1 cellular context compared by ENCODE assay signal in the genomic region with DNA sequence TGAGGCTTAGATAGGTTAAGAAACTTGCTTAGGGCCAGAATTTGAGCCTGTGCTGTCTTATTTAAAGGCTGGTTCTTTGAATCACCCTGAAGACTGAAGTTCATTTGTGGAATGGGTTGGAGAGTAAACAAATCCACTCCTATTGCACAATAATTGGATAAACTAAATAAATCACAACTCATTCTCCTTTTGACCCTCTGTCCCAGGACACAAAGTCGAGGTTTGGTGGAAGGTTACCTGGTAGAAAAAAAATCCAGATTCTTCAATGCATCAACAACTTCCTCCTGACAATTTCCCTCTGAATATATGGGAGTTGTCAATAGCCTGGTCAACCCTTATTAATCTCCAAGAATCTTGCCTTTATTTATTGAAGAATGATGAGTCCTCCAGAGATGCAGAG.
TF ChIP-seq lines count a peak whose summit lies in the region.

No MANE protein-coding gene starts in this region.

TF ChIP-seq in HepG2, 621 proteins besides CTCF, POLR2A, EP300 and RAD21 (continued from another document and continues in another):
- TF ChIP-seq RNF2 (conservative IDR thresholded peaks at IDR 0.05; ENCODE audit: low read depth), result no peak
- no peak for TF ChIP-seq REXO4 (CRISPR knock-in tag; IDR thresholded peaks at IDR 0.05; ENCODE audit: borderline replicate concordance)
- no peak for TF ChIP-seq ZNF33B (CRISPR knock-in tag; IDR thresholded peaks at IDR 0.05)
- no peak for TF ChIP-seq NFKB2 (CRISPR knock-in tag; IDR thresholded peaks at IDR 0.05; ENCODE audit: borderline replicate concordance)
- TF ChIP-seq ZNF331 (CRISPR knock-in tag; IDR thresholded peaks at IDR 0.05), result peak; percentile 30; the same call in 1 of the 2 replicates
- no peak for TF ChIP-seq RFX3 (CRISPR knock-in tag; IDR thresholded peaks at IDR 0.05)
- TF ChIP-seq CREM (IDR thresholded peaks at IDR 0.05), result peak; percentile 65; the same call in 1 of the 2 replicates
- no peak for TF ChIP-seq CREM (CRISPR knock-in tag; IDR thresholded peaks at IDR 0.05)
- no peak for TF ChIP-seq HNRNPH1 (optimal IDR thresholded peaks at IDR 0.05; ENCODE audit: low read depth, low read length)
- TF ChIP-seq, protein P1, sequence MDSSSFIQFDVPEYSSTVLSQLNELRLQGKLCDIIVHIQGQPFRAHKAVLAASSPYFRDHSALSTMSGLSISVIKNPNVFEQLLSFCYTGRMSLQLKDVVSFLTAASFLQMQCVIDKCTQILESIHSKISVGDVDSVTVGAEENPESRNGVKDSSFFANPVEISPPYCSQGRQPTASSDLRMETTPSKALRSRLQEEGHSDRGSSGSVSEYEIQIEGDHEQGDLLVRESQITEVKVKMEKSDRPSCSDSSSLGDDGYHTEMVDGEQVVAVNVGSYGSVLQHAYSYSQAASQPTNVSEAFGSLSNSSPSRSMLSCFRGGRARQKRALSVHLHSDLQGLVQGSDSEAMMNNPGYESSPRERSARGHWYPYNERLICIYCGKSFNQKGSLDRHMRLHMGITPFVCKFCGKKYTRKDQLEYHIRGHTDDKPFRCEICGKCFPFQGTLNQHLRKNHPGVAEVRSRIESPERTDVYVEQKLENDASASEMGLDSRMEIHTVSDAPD (CRISPR knock-in tag; IDR thresholded peaks at IDR 0.05), result no peak
- no peak for TF ChIP-seq ZNF557 (CRISPR knock-in tag; IDR thresholded peaks at IDR 0.05)
- TF ChIP-seq TEAD2 (CRISPR knock-in tag; IDR thresholded peaks at IDR 0.05), result no peak
- TF ChIP-seq, protein P2, sequence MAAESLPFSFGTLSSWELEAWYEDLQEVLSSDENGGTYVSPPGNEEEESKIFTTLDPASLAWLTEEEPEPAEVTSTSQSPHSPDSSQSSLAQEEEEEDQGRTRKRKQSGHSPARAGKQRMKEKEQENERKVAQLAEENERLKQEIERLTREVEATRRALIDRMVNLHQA (CRISPR knock-in tag; IDR thresholded peaks at IDR 0.05), result no peak
- no peak for TF ChIP-seq PHF5A (CRISPR knock-in tag; IDR thresholded peaks at IDR 0.05; ENCODE audit: low read depth, unreplicated experiment)
- TF ChIP-seq RXRB (CRISPR knock-in tag; IDR thresholded peaks at IDR 0.05; ENCODE audit: borderline replicate concordance), result peak; percentile 72; the same call in 1 of the 2 replicates
- no peak for TF ChIP-seq MEF2D (CRISPR knock-in tag; IDR thresholded peaks at IDR 0.05)
- TF ChIP-seq MED1 (CRISPR knock-in tag; IDR thresholded peaks at IDR 0.05), result peak; percentile 41; the same call in 1 of the 2 replicates
- TF ChIP-seq HIVEP1 (CRISPR knock-in tag; IDR thresholded peaks at IDR 0.05), result no peak
- TF ChIP-seq, protein P3, sequence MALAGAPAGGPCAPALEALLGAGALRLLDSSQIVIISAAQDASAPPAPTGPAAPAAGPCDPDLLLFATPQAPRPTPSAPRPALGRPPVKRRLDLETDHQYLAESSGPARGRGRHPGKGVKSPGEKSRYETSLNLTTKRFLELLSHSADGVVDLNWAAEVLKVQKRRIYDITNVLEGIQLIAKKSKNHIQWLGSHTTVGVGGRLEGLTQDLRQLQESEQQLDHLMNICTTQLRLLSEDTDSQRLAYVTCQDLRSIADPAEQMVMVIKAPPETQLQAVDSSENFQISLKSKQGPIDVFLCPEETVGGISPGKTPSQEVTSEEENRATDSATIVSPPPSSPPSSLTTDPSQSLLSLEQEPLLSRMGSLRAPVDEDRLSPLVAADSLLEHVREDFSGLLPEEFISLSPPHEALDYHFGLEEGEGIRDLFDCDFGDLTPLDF (CRISPR knock-in tag; IDR thresholded peaks at IDR 0.05), result no peak
- TF ChIP-seq ZNF274 (CRISPR knock-in tag; IDR thresholded peaks at IDR 0.05), result no peak
- no peak for TF ChIP-seq TSC22D2 (CRISPR knock-in tag; IDR thresholded peaks at IDR 0.05; ENCODE audit: borderline replicate concordance)
- peak; percentile 82 for TF ChIP-seq NR2F6 (IDR thresholded peaks at IDR 0.05)
- TF ChIP-seq NR2F6 (CRISPR knock-in tag; IDR thresholded peaks at IDR 0.05), result peak; percentile 78
- no peak for TF ChIP-seq ZNF768 (CRISPR knock-in tag; IDR thresholded peaks at IDR 0.05)
- 0 out of 2 replicates have a peak, but pooled peaks have one; percentile 13 for TF ChIP-seq PPARG (CRISPR knock-in tag; conservative IDR thresholded peaks at IDR 0.05)
- TF ChIP-seq SOX6 (IDR thresholded peaks at IDR 0.05), result no peak
- peak; percentile 77 for TF ChIP-seq SOX6 (CRISPR knock-in tag; IDR thresholded peaks at IDR 0.05)
- no peak for TF ChIP-seq WIZ (CRISPR knock-in tag; IDR thresholded peaks at IDR 0.05)
- TF ChIP-seq ATAD3A (CRISPR knock-in tag; IDR thresholded peaks at IDR 0.05), result no peak
- TF ChIP-seq KAT2B (IDR thresholded peaks at IDR 0.05; ENCODE audit: borderline replicate concordance, low read depth, low read length), result no peak
- no peak for TF ChIP-seq NFE2L1 (CRISPR knock-in tag; IDR thresholded peaks at IDR 0.05; ENCODE audit: borderline replicate concordance)
- no peak for TF ChIP-seq ETV5 (CRISPR knock-in tag; IDR thresholded peaks at IDR 0.05; ENCODE audit: borderline replicate concordance)
- no peak for TF ChIP-seq REPIN1 (CRISPR knock-in tag; IDR thresholded peaks at IDR 0.05; ENCODE audit: borderline replicate concordance, low read depth)
- TF ChIP-seq FOXP1 (IDR thresholded peaks at IDR 0.05), result 0 out of 2 replicates have a peak, but pooled peaks have one; percentile 30
- peak; percentile 89 for TF ChIP-seq FOXP1 (CRISPR knock-in tag; IDR thresholded peaks at IDR 0.05)
- TF ChIP-seq, protein P4, sequence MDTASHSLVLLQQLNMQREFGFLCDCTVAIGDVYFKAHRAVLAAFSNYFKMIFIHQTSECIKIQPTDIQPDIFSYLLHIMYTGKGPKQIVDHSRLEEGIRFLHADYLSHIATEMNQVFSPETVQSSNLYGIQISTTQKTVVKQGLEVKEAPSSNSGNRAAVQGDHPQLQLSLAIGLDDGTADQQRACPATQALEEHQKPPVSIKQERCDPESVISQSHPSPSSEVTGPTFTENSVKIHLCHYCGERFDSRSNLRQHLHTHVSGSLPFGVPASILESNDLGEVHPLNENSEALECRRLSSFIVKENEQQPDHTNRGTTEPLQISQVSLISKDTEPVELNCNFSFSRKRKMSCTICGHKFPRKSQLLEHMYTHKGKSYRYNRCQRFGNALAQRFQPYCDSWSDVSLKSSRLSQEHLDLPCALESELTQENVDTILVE (CRISPR knock-in tag; IDR thresholded peaks at IDR 0.05), result no peak
- TF ChIP-seq, protein P5, sequence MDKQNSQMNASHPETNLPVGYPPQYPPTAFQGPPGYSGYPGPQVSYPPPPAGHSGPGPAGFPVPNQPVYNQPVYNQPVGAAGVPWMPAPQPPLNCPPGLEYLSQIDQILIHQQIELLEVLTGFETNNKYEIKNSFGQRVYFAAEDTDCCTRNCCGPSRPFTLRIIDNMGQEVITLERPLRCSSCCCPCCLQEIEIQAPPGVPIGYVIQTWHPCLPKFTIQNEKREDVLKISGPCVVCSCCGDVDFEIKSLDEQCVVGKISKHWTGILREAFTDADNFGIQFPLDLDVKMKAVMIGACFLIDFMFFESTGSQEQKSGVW (CRISPR knock-in tag; IDR thresholded peaks at IDR 0.05; ENCODE audit: borderline replicate concordance), result no peak
- no peak; the same call in 1 of the 2 replicates for TF ChIP-seq SALL1 (CRISPR knock-in tag; IDR thresholded peaks at IDR 0.05)
- no peak for TF ChIP-seq RARG (CRISPR knock-in tag; IDR thresholded peaks at IDR 0.05; ENCODE audit: low read depth)
- no peak for TF ChIP-seq TCF12 (IDR thresholded peaks at IDR 0.05)
- TF ChIP-seq TCF12 (CRISPR knock-in tag; IDR thresholded peaks at IDR 0.05), result 0 out of 2 replicates have a peak, but pooled peaks have one; percentile 50
- no peak for TF ChIP-seq KLF13 (CRISPR knock-in tag; IDR thresholded peaks at IDR 0.05)
- no peak for TF ChIP-seq ZNF749 (CRISPR knock-in tag; IDR thresholded peaks at IDR 0.05; ENCODE audit: borderline replicate concordance)
- TF ChIP-seq, protein P6, sequence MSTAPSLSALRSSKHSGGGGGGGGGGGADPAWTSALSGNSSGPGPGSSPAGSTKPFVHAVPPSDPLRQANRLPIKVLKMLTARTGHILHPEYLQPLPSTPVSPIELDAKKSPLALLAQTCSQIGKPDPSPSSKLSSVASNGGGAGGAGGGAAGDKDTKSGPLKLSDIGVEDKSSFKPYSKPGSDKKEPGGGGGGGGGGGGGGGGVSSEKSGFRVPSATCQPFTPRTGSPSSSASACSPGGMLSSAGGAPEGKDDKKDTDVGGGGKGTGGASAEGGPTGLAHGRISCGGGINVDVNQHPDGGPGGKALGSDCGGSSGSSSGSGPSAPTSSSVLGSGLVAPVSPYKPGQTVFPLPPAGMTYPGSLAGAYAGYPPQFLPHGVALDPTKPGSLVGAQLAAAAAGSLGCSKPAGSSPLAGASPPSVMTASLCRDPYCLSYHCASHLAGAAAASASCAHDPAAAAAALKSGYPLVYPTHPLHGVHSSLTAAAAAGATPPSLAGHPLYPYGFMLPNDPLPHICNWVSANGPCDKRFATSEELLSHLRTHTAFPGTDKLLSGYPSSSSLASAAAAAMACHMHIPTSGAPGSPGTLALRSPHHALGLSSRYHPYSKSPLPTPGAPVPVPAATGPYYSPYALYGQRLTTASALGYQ (CRISPR knock-in tag; IDR thresholded peaks at IDR 0.05), result no peak
- no peak for TF ChIP-seq KDM4B (CRISPR knock-in tag; IDR thresholded peaks at IDR 0.05)
- TF ChIP-seq, protein P7, sequence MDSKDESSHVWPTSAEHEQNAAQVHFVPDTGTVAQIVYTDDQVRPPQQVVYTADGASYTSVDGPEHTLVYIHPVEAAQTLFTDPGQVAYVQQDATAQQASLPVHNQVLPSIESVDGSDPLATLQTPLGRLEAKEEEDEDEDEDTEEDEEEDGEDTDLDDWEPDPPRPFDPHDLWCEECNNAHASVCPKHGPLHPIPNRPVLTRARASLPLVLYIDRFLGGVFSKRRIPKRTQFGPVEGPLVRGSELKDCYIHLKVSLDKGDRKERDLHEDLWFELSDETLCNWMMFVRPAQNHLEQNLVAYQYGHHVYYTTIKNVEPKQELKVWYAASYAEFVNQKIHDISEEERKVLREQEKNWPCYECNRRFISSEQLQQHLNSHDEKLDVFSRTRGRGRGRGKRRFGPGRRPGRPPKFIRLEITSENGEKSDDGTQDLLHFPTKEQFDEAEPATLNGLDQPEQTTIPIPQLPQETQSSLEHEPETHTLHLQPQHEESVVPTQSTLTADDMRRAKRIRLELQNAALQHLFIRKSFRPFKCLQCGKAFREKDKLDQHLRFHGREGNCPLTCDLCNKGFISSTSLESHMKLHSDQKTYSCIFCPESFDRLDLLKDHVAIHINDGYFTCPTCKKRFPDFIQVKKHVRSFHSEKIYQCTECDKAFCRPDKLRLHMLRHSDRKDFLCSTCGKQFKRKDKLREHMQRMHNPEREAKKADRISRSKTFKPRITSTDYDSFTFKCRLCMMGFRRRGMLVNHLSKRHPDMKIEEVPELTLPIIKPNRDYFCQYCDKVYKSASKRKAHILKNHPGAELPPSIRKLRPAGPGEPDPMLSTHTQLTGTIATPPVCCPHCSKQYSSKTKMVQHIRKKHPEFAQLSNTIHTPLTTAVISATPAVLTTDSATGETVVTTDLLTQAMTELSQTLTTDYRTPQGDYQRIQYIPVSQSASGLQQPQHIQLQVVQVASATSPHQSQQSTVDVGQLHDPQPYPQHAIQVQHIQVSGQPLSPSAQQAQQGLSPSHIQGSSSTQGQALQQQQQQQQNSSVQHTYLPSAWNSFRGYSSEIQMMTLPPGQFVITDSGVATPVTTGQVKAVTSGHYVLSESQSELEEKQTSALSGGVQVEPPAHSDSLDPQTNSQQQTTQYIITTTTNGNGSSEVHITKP (CRISPR knock-in tag; IDR thresholded peaks at IDR 0.05; ENCODE audit: low read depth), result no peak
- no peak for TF ChIP-seq ZNF709 (CRISPR knock-in tag; IDR thresholded peaks at IDR 0.05)
- no peak for TF ChIP-seq ZNF460 (CRISPR knock-in tag; IDR thresholded peaks at IDR 0.05; ENCODE audit: borderline replicate concordance)
- no peak for TF ChIP-seq KLF15 (CRISPR knock-in tag; IDR thresholded peaks at IDR 0.05; ENCODE audit: borderline replicate concordance)
- peak; percentile 68 for TF ChIP-seq BCL6 (CRISPR knock-in tag; IDR thresholded peaks at IDR 0.05)
- TF ChIP-seq ATF7 (IDR thresholded peaks at IDR 0.05), result no peak
- TF ChIP-seq ATF7 (CRISPR knock-in tag; IDR thresholded peaks at IDR 0.05), result no peak
- TF ChIP-seq ESRRA (CRISPR knock-in tag; IDR thresholded peaks at IDR 0.05; ENCODE audit: low read depth), result peak; percentile 57; the same call in 1 of the 2 replicates
- no peak for TF ChIP-seq ZNF205 (CRISPR knock-in tag; IDR thresholded peaks at IDR 0.05)
- TF ChIP-seq, protein P8, sequence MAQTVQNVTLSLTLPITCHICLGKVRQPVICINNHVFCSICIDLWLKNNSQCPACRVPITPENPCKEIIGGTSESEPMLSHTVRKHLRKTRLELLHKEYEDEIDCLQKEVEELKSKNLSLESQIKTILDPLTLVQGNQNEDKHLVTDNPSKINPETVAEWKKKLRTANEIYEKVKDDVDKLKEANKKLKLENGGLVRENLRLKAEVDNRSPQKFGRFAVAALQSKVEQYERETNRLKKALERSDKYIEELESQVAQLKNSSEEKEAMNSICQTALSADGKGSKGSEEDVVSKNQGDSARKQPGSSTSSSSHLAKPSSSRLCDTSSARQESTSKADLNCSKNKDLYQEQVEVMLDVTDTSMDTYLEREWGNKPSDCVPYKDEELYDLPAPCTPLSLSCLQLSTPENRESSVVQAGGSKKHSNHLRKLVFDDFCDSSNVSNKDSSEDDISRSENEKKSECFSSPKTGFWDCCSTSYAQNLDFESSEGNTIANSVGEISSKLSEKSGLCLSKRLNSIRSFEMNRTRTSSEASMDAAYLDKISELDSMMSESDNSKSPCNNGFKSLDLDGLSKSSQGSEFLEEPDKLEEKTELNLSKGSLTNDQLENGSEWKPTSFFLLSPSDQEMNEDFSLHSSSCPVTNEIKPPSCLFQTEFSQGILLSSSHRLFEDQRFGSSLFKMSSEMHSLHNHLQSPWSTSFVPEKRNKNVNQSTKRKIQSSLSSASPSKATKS (CRISPR knock-in tag; IDR thresholded peaks at IDR 0.05), result no peak
- no peak for TF ChIP-seq ZFY (CRISPR knock-in tag; IDR thresholded peaks at IDR 0.05)
- no peak for TF ChIP-seq ZBTB8A (CRISPR knock-in tag; IDR thresholded peaks at IDR 0.05; ENCODE audit: borderline replicate concordance, low read depth)
- TF ChIP-seq, protein P9, sequence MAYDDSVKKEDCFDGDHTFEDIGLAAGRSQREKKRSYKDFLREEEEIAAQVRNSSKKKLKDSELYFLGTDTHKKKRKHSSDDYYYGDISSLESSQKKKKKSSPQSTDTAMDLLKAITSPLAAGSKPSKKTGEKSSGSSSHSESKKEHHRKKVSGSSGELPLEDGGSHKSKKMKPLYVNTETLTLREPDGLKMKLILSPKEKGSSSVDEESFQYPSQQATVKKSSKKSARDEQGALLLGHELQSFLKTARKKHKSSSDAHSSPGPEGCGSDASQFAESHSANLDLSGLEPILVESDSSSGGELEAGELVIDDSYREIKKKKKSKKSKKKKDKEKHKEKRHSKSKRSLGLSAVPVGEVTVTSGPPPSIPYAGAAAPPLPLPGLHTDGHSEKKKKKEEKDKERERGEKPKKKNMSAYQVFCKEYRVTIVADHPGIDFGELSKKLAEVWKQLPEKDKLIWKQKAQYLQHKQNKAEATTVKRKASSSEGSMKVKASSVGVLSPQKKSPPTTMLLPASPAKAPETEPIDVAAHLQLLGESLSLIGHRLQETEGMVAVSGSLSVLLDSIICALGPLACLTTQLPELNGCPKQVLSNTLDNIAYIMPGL (CRISPR knock-in tag; IDR thresholded peaks at IDR 0.05; ENCODE audit: borderline replicate concordance in 1 of 2, low read depth in 1 of 2), result no peak
- no peak for TF ChIP-seq MIER2 (CRISPR knock-in tag; IDR thresholded peaks at IDR 0.05)
